Comparison of ENCODE assay signal across 1 cellular context in the genomic region with DNA sequence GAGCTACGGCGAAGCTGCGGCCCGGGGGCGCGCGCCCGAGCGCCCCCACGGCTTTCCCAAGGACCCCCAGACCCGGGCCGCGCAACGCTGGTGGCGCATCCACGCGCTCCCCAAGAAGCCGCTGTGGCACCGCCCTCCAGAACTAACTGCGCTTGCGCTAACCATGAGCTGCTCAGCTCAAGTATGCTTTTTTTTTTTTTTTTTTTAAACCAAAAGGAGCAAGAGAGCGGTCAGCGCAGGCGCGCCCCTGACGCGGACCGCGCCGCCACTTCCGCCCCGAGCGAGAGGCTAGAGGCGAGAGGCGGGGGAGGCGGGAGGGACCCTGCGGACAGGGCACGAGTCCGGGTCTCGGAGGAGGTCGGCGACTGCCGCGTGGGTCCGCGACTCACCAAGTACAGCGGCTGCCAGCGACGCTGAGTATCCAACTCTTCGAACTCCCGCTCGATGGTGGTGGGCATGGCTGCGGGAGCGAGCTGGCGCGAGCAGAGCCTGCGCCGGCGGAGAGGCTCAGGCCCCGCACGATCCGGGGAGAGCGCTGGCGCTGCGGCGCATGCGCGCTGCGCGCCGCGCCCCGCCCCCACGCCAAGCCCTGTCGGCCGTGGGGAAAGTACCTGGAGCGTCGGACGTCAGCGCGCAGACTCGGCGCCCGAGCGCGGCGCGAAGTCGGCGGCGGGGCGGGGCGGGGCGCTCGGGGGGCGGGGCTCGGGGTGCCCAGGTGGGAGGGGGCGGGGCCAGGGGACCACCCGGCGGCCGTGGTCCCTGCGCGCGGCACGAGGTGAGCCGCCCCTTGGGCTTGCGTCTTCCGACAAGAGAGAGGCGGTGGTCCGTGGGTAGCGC.
A peak's percentile ranks its signal among the peaks of the same experiment; 100 is the strongest.
TF ChIP-seq lines count a peak whose summit lies in the region.

A gene (minus strand): TSS at position 554 of the 837 bp plus-strand sequence. CDS start 96 bp downstream, at position 458.

TF ChIP-seq in K562, 482 proteins besides CTCF, POLR2A, EP300 and RAD21 (continued from another document and continues in another):
- TF ChIP-seq, protein P1, sequence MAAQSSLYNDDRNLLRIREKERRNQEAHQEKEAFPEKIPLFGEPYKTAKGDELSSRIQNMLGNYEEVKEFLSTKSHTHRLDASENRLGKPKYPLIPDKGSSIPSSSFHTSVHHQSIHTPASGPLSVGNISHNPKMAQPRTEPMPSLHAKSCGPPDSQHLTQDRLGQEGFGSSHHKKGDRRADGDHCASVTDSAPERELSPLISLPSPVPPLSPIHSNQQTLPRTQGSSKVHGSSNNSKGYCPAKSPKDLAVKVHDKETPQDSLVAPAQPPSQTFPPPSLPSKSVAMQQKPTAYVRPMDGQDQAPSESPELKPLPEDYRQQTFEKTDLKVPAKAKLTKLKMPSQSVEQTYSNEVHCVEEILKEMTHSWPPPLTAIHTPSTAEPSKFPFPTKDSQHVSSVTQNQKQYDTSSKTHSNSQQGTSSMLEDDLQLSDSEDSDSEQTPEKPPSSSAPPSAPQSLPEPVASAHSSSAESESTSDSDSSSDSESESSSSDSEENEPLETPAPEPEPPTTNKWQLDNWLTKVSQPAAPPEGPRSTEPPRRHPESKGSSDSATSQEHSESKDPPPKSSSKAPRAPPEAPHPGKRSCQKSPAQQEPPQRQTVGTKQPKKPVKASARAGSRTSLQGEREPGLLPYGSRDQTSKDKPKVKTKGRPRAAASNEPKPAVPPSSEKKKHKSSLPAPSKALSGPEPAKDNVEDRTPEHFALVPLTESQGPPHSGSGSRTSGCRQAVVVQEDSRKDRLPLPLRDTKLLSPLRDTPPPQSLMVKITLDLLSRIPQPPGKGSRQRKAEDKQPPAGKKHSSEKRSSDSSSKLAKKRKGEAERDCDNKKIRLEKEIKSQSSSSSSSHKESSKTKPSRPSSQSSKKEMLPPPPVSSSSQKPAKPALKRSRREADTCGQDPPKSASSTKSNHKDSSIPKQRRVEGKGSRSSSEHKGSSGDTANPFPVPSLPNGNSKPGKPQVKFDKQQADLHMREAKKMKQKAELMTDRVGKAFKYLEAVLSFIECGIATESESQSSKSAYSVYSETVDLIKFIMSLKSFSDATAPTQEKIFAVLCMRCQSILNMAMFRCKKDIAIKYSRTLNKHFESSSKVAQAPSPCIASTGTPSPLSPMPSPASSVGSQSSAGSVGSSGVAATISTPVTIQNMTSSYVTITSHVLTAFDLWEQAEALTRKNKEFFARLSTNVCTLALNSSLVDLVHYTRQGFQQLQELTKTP (IDR thresholded peaks at IDR 0.05; ENCODE audit: low read depth in 1 of 2, partially characterized antibody in 2 of 2): no peak
- TF ChIP-seq GATAD2A (IDR thresholded peaks at IDR 0.05) (0 out of 2 replicates have a peak, but pooled peaks have one; percentile 13), SNIP1 (IDR thresholded peaks at IDR 0.05; ENCODE audit: low read depth) (no peak), JUN (IDR thresholded peaks at IDR 0.05; ENCODE audit: borderline replicate concordance, low read depth, low read length) (no peak), JUN (CRISPR knock-in tag; IDR thresholded peaks at IDR 0.05; ENCODE audit: borderline replicate concordance) (no peak), GATAD2B (IDR thresholded peaks at IDR 0.05; ENCODE audit: borderline replicate concordance) (peak; percentile 8; the same call in 1 of the 2 replicates), RHOXF2B (CRISPR knock-in tag; conservative IDR thresholded peaks at IDR 0.05) (no peak), PCBP1 (IDR thresholded peaks at IDR 0.05; ENCODE audit: low read depth, low read length, poor library complexity, severe bottlenecking) (no peak), BCOR (IDR thresholded peaks at IDR 0.05) (no peak), ZNF445 (CRISPR knock-in tag; IDR thresholded peaks at IDR 0.05; ENCODE audit: low read depth) (no peak), ZNF668 (CRISPR knock-in tag; IDR thresholded peaks at IDR 0.05) (no peak), ZNF253 (CRISPR knock-in tag; conservative IDR thresholded peaks at IDR 0.05) (no peak), SMAD4 (CRISPR knock-in tag; conservative IDR thresholded peaks at IDR 0.05) (peak; percentile 81), GATA2 (CRISPR knock-in tag; IDR thresholded peaks at IDR 0.05) (no peak), TCF7L2 (IDR thresholded peaks at IDR 0.05; ENCODE audit: low read depth, low read length) (no peak), STAG1 (CRISPR knock-in tag; IDR thresholded peaks at IDR 0.05; ENCODE audit: borderline replicate concordance) (no peak), MCM7 (IDR thresholded peaks at IDR 0.05) (no peak), SPI1 (IDR thresholded peaks at IDR 0.05; ENCODE audit: borderline replicate concordance, low read depth, low read length) (peak; percentile 86; the same call in 1 of the 2 replicates), BACH1 (tag; IDR thresholded peaks at IDR 0.05) (no peak), FOXK2 (conservative IDR thresholded peaks at IDR 0.05 in 1 of 2, IDR thresholded peaks at IDR 0.05 in 1 of 2; ENCODE audit: low read depth in 2 of 2) (no peak; a peak in 1 of 4 replicates), MXI1 (IDR thresholded peaks at IDR 0.05; ENCODE audit: low read depth, low read length) (0 out of 2 replicates have a peak, but pooled peaks have one; percentile 37), ZFP30 (CRISPR knock-in tag; IDR thresholded peaks at IDR 0.05; ENCODE audit: borderline replicate concordance) (no peak), PHTF2 (CRISPR knock-in tag; IDR thresholded peaks at IDR 0.05) (no peak), GABPB2 (CRISPR knock-in tag; conservative IDR thresholded peaks at IDR 0.05) (no peak), ZNF263 (CRISPR knock-in tag; IDR thresholded peaks at IDR 0.05; ENCODE audit: borderline replicate concordance) (peak; percentile 54; the same call in 1 of the 2 replicates), XRCC4 (IDR thresholded peaks at IDR 0.05; ENCODE audit: extremely low read depth, insufficient read depth, insufficient read length) (no peak), ZNF121 (CRISPR knock-in tag; conservative IDR thresholded peaks at IDR 0.05) (no peak), ZBED1 (IDR thresholded peaks at IDR 0.05) (no peak), SRSF7 (optimal IDR thresholded peaks at IDR 0.05; ENCODE audit: low read depth, low read length) (no peak), ZFP36 (IDR thresholded peaks at IDR 0.05; ENCODE audit: low read depth, low read length, partially characterized antibody) (no peak), PHB (CRISPR knock-in tag; IDR thresholded peaks at IDR 0.05) (0 out of 2 replicates have a peak, but pooled peaks have one; percentile 66), ZKSCAN3 (CRISPR knock-in tag; IDR thresholded peaks at IDR 0.05) (no peak), POLR2AphosphoS5 (IDR thresholded peaks at IDR 0.05; ENCODE audit: control insufficient read depth, insufficient read depth, low read depth, low read length) (peak; percentile 80), SUPT5H (IDR thresholded peaks at IDR 0.05) (peak; percentile 99), MIER1 (IDR thresholded peaks at IDR 0.05; ENCODE audit: low read depth) (no peak), SMARCC2 (IDR thresholded peaks at IDR 0.05; ENCODE audit: low read depth) (no peak), PHB2 (IDR thresholded peaks at IDR 0.05; ENCODE audit: low read depth) (no peak), NR4A1 (CRISPR knock-in tag; IDR thresholded peaks at IDR 0.05) (no peak), NR4A1 (tag; IDR thresholded peaks at IDR 0.05) (no peak), CBX5 (IDR thresholded peaks at IDR 0.05; ENCODE audit: borderline replicate concordance, low read depth) (no peak), ZNF197 (CRISPR knock-in tag; IDR thresholded peaks at IDR 0.05; ENCODE audit: low read depth) (no peak), SLC30A9 (CRISPR knock-in tag; IDR thresholded peaks at IDR 0.05) (no peak), PHF21A (IDR thresholded peaks at IDR 0.05; ENCODE audit: borderline replicate concordance, low read depth) (no peak), HMG20B (CRISPR knock-in tag; IDR thresholded peaks at IDR 0.05) (no peak), L3MBTL2 (IDR thresholded peaks at IDR 0.05) (peak; percentile 95), ETV6 (IDR thresholded peaks at IDR 0.05; ENCODE audit: borderline replicate concordance in 1 of 2, low read depth in 2 of 2, low read length in 1 of 2) (no peak; a peak in 1 of 4 replicates), ETV6 (CRISPR knock-in tag; IDR thresholded peaks at IDR 0.05; ENCODE audit: borderline replicate concordance) (no peak), TEAD1 (CRISPR knock-in tag; IDR thresholded peaks at IDR 0.05) (peak; percentile 34 to 68; a peak in 3 of 4 replicates)
- TF ChIP-seq, protein P2, sequence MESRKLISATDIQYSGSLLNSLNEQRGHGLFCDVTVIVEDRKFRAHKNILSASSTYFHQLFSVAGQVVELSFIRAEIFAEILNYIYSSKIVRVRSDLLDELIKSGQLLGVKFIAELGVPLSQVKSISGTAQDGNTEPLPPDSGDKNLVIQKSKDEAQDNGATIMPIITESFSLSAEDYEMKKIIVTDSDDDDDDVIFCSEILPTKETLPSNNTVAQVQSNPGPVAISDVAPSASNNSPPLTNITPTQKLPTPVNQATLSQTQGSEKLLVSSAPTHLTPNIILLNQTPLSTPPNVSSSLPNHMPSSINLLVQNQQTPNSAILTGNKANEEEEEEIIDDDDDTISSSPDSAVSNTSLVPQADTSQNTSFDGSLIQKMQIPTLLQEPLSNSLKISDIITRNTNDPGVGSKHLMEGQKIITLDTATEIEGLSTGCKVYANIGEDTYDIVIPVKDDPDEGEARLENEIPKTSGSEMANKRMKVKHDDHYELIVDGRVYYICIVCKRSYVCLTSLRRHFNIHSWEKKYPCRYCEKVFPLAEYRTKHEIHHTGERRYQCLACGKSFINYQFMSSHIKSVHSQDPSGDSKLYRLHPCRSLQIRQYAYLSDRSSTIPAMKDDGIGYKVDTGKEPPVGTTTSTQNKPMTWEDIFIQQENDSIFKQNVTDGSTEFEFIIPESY (CRISPR knock-in tag; IDR thresholded peaks at IDR 0.05): no peak; the same call in 1 of the 2 replicates
- TF ChIP-seq, protein P3, sequence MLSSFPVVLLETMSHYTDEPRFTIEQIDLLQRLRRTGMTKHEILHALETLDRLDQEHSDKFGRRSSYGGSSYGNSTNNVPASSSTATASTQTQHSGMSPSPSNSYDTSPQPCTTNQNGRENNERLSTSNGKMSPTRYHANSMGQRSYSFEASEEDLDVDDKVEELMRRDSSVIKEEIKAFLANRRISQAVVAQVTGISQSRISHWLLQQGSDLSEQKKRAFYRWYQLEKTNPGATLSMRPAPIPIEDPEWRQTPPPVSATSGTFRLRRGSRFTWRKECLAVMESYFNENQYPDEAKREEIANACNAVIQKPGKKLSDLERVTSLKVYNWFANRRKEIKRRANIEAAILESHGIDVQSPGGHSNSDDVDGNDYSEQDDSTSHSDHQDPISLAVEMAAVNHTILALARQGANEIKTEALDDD (IDR thresholded peaks at IDR 0.05): no peak
- TF ChIP-seq, protein P4, sequence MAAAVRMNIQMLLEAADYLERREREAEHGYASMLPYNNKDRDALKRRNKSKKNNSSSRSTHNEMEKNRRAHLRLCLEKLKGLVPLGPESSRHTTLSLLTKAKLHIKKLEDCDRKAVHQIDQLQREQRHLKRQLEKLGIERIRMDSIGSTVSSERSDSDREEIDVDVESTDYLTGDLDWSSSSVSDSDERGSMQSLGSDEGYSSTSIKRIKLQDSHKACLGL (CRISPR knock-in tag; IDR thresholded peaks at IDR 0.05; ENCODE audit: borderline replicate concordance, poor library complexity, severe bottlenecking): no peak
- TF ChIP-seq, protein P5, sequence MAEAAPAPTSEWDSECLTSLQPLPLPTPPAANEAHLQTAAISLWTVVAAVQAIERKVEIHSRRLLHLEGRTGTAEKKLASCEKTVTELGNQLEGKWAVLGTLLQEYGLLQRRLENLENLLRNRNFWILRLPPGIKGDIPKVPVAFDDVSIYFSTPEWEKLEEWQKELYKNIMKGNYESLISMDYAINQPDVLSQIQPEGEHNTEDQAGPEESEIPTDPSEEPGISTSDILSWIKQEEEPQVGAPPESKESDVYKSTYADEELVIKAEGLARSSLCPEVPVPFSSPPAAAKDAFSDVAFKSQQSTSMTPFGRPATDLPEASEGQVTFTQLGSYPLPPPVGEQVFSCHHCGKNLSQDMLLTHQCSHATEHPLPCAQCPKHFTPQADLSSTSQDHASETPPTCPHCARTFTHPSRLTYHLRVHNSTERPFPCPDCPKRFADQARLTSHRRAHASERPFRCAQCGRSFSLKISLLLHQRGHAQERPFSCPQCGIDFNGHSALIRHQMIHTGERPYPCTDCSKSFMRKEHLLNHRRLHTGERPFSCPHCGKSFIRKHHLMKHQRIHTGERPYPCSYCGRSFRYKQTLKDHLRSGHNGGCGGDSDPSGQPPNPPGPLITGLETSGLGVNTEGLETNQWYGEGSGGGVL (CRISPR knock-in tag; IDR thresholded peaks at IDR 0.05): no peak
- TF ChIP-seq, protein P6, sequence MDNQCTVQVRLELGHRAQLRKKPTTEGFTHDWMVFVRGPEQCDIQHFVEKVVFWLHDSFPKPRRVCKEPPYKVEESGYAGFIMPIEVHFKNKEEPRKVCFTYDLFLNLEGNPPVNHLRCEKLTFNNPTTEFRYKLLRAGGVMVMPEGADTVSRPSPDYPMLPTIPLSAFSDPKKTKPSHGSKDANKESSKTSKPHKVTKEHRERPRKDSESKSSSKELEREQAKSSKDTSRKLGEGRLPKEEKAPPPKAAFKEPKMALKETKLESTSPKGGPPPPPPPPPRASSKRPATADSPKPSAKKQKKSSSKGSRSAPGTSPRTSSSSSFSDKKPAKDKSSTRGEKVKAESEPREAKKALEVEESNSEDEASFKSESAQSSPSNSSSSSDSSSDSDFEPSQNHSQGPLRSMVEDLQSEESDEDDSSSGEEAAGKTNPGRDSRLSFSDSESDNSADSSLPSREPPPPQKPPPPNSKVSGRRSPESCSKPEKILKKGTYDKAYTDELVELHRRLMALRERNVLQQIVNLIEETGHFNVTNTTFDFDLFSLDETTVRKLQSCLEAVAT (IDR thresholded peaks at IDR 0.05): peak in 1 of 2 experiments; percentile 41; a peak in 1 of 4 replicates
- TF ChIP-seq, protein P7, sequence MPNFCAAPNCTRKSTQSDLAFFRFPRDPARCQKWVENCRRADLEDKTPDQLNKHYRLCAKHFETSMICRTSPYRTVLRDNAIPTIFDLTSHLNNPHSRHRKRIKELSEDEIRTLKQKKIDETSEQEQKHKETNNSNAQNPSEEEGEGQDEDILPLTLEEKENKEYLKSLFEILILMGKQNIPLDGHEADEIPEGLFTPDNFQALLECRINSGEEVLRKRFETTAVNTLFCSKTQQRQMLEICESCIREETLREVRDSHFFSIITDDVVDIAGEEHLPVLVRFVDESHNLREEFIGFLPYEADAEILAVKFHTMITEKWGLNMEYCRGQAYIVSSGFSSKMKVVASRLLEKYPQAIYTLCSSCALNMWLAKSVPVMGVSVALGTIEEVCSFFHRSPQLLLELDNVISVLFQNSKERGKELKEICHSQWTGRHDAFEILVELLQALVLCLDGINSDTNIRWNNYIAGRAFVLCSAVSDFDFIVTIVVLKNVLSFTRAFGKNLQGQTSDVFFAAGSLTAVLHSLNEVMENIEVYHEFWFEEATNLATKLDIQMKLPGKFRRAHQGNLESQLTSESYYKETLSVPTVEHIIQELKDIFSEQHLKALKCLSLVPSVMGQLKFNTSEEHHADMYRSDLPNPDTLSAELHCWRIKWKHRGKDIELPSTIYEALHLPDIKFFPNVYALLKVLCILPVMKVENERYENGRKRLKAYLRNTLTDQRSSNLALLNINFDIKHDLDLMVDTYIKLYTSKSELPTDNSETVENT (CRISPR knock-in tag; IDR thresholded peaks at IDR 0.05): peak; percentile 89
